ENCODE assay signal across 15 cellular contexts in genomic region chr14:97603201-97603600, GRCh38.
DNase-seq lines count a peak whose midpoint lies in the region; ATAC-seq and TF ChIP-seq lines count a peak whose summit lies in the region.
"Had no signal": no experiment of that assay in that cellular context is flagged by ENCODE, and none has a peak within 500 bp of the region (broad histone marks: within the 10 kb centered on the region; RNA-seq: fewer than 3 reads in every experiment).

No MANE protein-coding gene starts in this region.

- no peaks in the 10 kb centered on the region for H3K27me3 Mint-ChIP-seq in CD4-positive, alpha-beta T cell
- no peaks in the 10 kb centered on the region for H3K27me3 Mint-ChIP-seq in activated T-cell treated with anti-CD3 and anti-CD28 coated beads, Interleukin-2, amount 50 U/mL, for 4 hours (ENCODE audit: low read depth)
- H3K27me3 Mint-ChIP-seq in immature natural killer cell (ENCODE audit: low read depth in 3 of 3): peaks cover 0 to 2% (median 0%) of the 10 kb centered on the region in 3 donors

- no peak for TF ChIP-seq CTCF in CD4-positive, alpha-beta T cell (IDR thresholded peaks at IDR 0.05)
- peak in 1 of 6 experiments; percentile 11 for TF ChIP-seq CTCF in Peyer's patch (IDR thresholded peaks at IDR 0.05)
- no peak for TF ChIP-seq CTCF in ascending aorta (IDR thresholded peaks at IDR 0.05)

- peak; percentile 67 for ATAC-seq in CD4-positive, alpha-beta T cell (ENCODE audit: poor library complexity)
- peak; percentile 72 to 74 for ATAC-seq in activated T-cell treated with anti-CD3 and anti-CD28 coated beads, Interleukin-2, amount 50 U/mL, for 4 hours
- no peak for ATAC-seq in GM18517 (IDR thresholded peaks at IDR 0.05; ENCODE audit: unreplicated experiment)

- H3K9me3 Mint-ChIP-seq in CD4-positive, alpha-beta T cell: peaks cover 4% of the 10 kb centered on the region
- peaks cover 13% of the 10 kb centered on the region for H3K9me3 Mint-ChIP-seq in activated T-cell treated with anti-CD3 and anti-CD28 coated beads, Interleukin-2, amount 50 U/mL, for 4 hours
- peaks cover 0 to 2% (median 0%) of the 10 kb centered on the region in 6 donors for H3K9me3 Mint-ChIP-seq in immature natural killer cell

- intact Hi-C loops in CD4-positive, alpha-beta T cell (cut with DNase I, micrococcal nuclease): loop anchor here (1.0 to 10.0 kb wide), 12 partner anchors 17 to 1659 kb away; no protein-coding TSS in a partner anchor
- intact Hi-C loops in ascending aorta (cut with DNase I): no loop called here

- H3K4me3 ChIP-seq in Peyer's patch (no peak overlapping the region), ascending aorta (no peak overlapping the region)
- H3K4me3 ChIP-seq: tibial artery had no signal

- H3K4me1 ChIP-seq in Peyer's patch (no peaks in the 10 kb centered on the region), ascending aorta (no peaks in the 10 kb centered on the region)
- H3K4me1 ChIP-seq: tibial artery had no signal

- no peak for TF ChIP-seq POLR2A in Peyer's patch (IDR thresholded peaks at IDR 0.05)

- no peaks in the 10 kb centered on the region for H3K4me1 Mint-ChIP-seq in CD4-positive, alpha-beta T cell (ENCODE audit: low read depth)
- H3K4me1 Mint-ChIP-seq in activated T-cell treated with anti-CD3 and anti-CD28 coated beads, Interleukin-2, amount 50 U/mL, for 4 hours (ENCODE audit: low read depth): peaks cover 34% of the 10 kb centered on the region
- H3K4me1 Mint-ChIP-seq in immature natural killer cell: peaks cover 0 to 27% of the 10 kb centered on the region in 2 donors

- CTCF ChIA-PET in CD4-positive, alpha-beta T cell (lab: Charles Lee): interaction anchor here (0.7 to 1.8 kb wide), 12 partner anchors 14 to 1663 kb away, joined by 3 to 8 read pairs (median 3); no protein-coding TSS in a partner anchor

- H3K9me3 ChIP-seq in CD4-positive, alpha-beta T cell (ENCODE audit: control insufficient read depth, low read length): peaks cover 8% of the 10 kb centered on the region
- no peaks in the 10 kb centered on the region for H3K9me3 ChIP-seq in Peyer's patch
- no peaks in the 10 kb centered on the region for H3K9me3 ChIP-seq in ascending aorta
- H3K9me3 ChIP-seq: tibial artery had no signal

- DNase-seq in CD4-positive, alpha-beta T cell: peak; percentile 26 to 60 (median 49)
- DNase-seq in Peyer's patch: no peak
- peak; percentile 29 for DNase-seq in activated T-cell treated with anti-CD3 and anti-CD28 coated beads, Interleukin-2, amount 50 U/mL, for 4 hours
- peak; percentile 21 to 54 (median 24) for DNase-seq in immature natural killer cell
- DNase-seq in EL: no peak
- DNase-seq in NCI-H1105 (lab: John Stamatoyannopoulos, UW): no peak
- no peak for DNase-seq in ascending aorta (ENCODE audit: low spot score in 2 of 2)
- DNase-seq: KBM-7, NCI-H1436, NCI-H345, SIG-M5, tibial artery had no signal

- POLR2A ChIA-PET in CD4-positive, alpha-beta T cell (lab: Charles Lee): interaction anchor here (0.7 to 3.2 kb wide), 35 partner anchors 9 to 1668 kb away, joined by 3 to 49 read pairs (median 6); partner anchors contain the start of gene BCL11B

- no peaks in the 10 kb centered on the region for H3K36me3 Mint-ChIP-seq in CD4-positive, alpha-beta T cell (ENCODE audit: low read depth)
- no peaks in the 10 kb centered on the region for H3K36me3 Mint-ChIP-seq in activated T-cell treated with anti-CD3 and anti-CD28 coated beads, Interleukin-2, amount 50 U/mL, for 4 hours (ENCODE audit: insufficient read depth)
- peaks cover 0 to 9% (median 0%) of the 10 kb centered on the region in 3 donors for H3K36me3 Mint-ChIP-seq in immature natural killer cell

- no peaks in the 10 kb centered on the region for H3K27me3 ChIP-seq in CD4-positive, alpha-beta T cell (ENCODE audit: control insufficient read depth, insufficient read depth, low read length)
- H3K27me3 ChIP-seq in Peyer's patch (no peaks in the 10 kb centered on the region), ascending aorta (no peaks in the 10 kb centered on the region)
- H3K27me3 ChIP-seq: tibial artery had no signal

- peak overlapping the region; percentile 78 for H3K27ac ChIP-seq in CD4-positive, alpha-beta T cell (ENCODE audit: low read depth, low read length)
- H3K27ac ChIP-seq in Peyer's patch: peak overlapping the region; percentile 26 to 63 (median 48)
- no peak overlapping the region for H3K27ac ChIP-seq in ascending aorta
- H3K27ac ChIP-seq: HL-60, tibial artery had no signal

- H3K27ac Mint-ChIP-seq in CD4-positive, alpha-beta T cell: no peak overlapping the region
- no peak overlapping the region for H3K27ac Mint-ChIP-seq in immature natural killer cell
- H3K27ac Mint-ChIP-seq: progenitor cell of endocrine pancreas had no signal

- no peaks in the 10 kb centered on the region for H3K36me3 ChIP-seq in Peyer's patch
- no peaks in the 10 kb centered on the region for H3K36me3 ChIP-seq in ascending aorta
- H3K36me3 ChIP-seq: tibial artery had no signal

- H3K4me3 Mint-ChIP-seq in CD4-positive, alpha-beta T cell: no peak overlapping the region
- H3K4me3 Mint-ChIP-seq in activated T-cell treated with anti-CD3 and anti-CD28 coated beads, Interleukin-2, amount 50 U/mL, for 4 hours: no peak overlapping the region
- no peak overlapping the region for H3K4me3 Mint-ChIP-seq in immature natural killer cell

Comparison
In these comparisons a context has a peak if more than half of its experiments do, and no peak if none do; other contexts are left out.
1. DNase-seq: peak in CD4-positive, alpha-beta T cell (10 of 10), activated T-cell treated with anti-CD3 and anti-CD28 coated beads, Interleukin-2, amount 50 U/mL, for 4 hours (single experiment) and immature natural killer cell (3 of 3); none in Peyer's patch (0 of 3), EL (single experiment), NCI-H1105 (single experiment) and ascending aorta (0 of 2).
2. H3K27ac ChIP-seq: peak in CD4-positive, alpha-beta T cell (single experiment) and Peyer's patch (4 of 4); none in ascending aorta (0 of 2).